8 cellular contexts compared by ENCODE assay signal in genomic region chr22:37686002-37686982, GRCh38. TPM values are rescaled to one million over a fixed set of nuclear protein-coding genes. Genes with fewer than 3 reads are reported as not detected.
A peak's percentile ranks its signal among the peaks of the same experiment; 100 is the strongest.
DNase-seq lines count a peak whose midpoint lies in the region; ATAC-seq and TF ChIP-seq lines count a peak whose summit lies in the region.

Gene NOL12 (plus strand): TSS chr22:37686343. CDS start chr22:37686393, 50 bp downstream.

- TF ChIP-seq POLR2A in right lobe of liver (IDR thresholded peaks at IDR 0.05), result peak; percentile 32

- intact Hi-C loops in right lobe of liver (cut with DNase I), result loop anchor here in 1 of 2 donors (10.0 kb wide), 1 partner anchor 49 kb away; no protein-coding TSS in a partner anchor

- no peaks in the 10 kb centered on the region for H3K27me3 ChIP-seq in right lobe of liver

- peaks cover 0 to 27% (median 2%) of the 10 kb centered on the region in 4 donors for H3K36me3 ChIP-seq in right lobe of liver

- ATAC-seq in GM19035 (IDR thresholded peaks at IDR 0.05; ENCODE audit: unreplicated experiment) (peak; percentile 92), HG03442 (IDR thresholded peaks at IDR 0.05; ENCODE audit: unreplicated experiment) (peak; percentile 72), right lobe of liver (peak; percentile 86 to 91 (median 88))

- DNase-seq in AG09309 (ENCODE audit: low read depth) (peak; percentile 48), NCI-H69 (lab: John Stamatoyannopoulos, UW) (peak; percentile 92), dermis microvascular lymphatic vessel endothelial cell (ENCODE audit: low read depth in 2 of 2) (peak; percentile 76 to 91), right lobe of liver (peak; percentile 78 to 87 (median 84))
- DNase-seq in activated CD4-positive, alpha-beta T cell treated with anti-CD3 and anti-CD28 coated beads, Interleukin-2, amount 50 U/mL, for 4 hours, result peak; percentile 64 to 70
- DNase-seq in stimulated activated CD4-positive, alpha-beta T cell treated with anti-CD3 and anti-CD28 coated beads, Interleukin-4, amount 100 ng/mL, for 48 hours (ENCODE audit: low read depth in 2 of 2), result peak; percentile 60 to 74

- WGBS in right lobe of liver (ENCODE audit: insufficient coverage, low coverage, low lambda C conversion rate, missing lambda C conversion rate), result 3% methylated on average over 30 of the region's 62 CpGs

- H3K4me3 ChIP-seq in AG09309 (ENCODE audit: control insufficient read depth, low read depth, low read length) (peak within 1 kb of the TSS; percentile 90), right lobe of liver (peak within 1 kb of the TSS; percentile 78 to 99 (median 88))

- H3K27ac ChIP-seq in right lobe of liver, result peak within 1 kb of the TSS; percentile 75 to 85 (median 82)

- no peak for TF ChIP-seq CTCF in AG09309 (IDR thresholded peaks at IDR 0.05; ENCODE audit: control insufficient read depth, insufficient read depth, low read depth, low read length, missing control alignments)
- peak in 1 of 4 donors; percentile 5 for TF ChIP-seq CTCF in right lobe of liver (IDR thresholded peaks at IDR 0.05)

- H3K4me1 ChIP-seq in right lobe of liver, result peaks cover 0 to 29% (median 13%) of the 10 kb centered on the region in 4 donors

- H3K9me3 ChIP-seq in right lobe of liver, result no peaks in the 10 kb centered on the region

RNA-seq across cellular contexts. Expression of gene NOL12, which starts in this region (rescaled TPM):
- total RNA-seq in dermis microvascular lymphatic vessel endothelial cell (15.9 and 17.6 TPM in 2 replicates), right lobe of liver (10 to 100 TPM in 2 of 6 experiments, 1 to 10 TPM in 4; 8.4 to 16.1 (median 9.4) TPM)

Comparison
In these comparisons a context has a peak if more than half of its experiments do, and no peak if none do; other contexts are left out.
1. Peak in every context shown above with its lines: DNase-seq, ATAC-seq, H3K4me3 ChIP-seq and H3K27ac ChIP-seq.